22 cellular contexts compared by ENCODE assay signal in genomic region chr1:176694713-176695112, GRCh38.
"Had no signal": no experiment of that assay in that cellular context is flagged by ENCODE, and none has a peak within 500 bp of the region (broad histone marks: within the 10 kb centered on the region; RNA-seq: fewer than 3 reads in every experiment).

No MANE protein-coding gene starts in this region.

- H3K4me1 ChIP-seq: colonic mucosa, testis had no signal

- H3K4me3 ChIP-seq: colonic mucosa, lung, skin epidermis, testis, upper lobe of left lung had no signal

- H3K27me3 ChIP-seq: colonic mucosa, foreskin keratinocyte, testis, upper lobe of left lung had no signal

- H3K4me3 Mint-ChIP-seq: activated CD4-positive, alpha-beta memory T cell treated with anti-CD3 and anti-CD28 coated beads for 36 hours; activated CD4-positive, alpha-beta T cell treated with anti-CD3 and anti-CD28 coated beads for 36 hours; activated naive CD8-positive, alpha-beta T cell; activated T-helper 1 cell treated with anti-CD3 and anti-CD28 coated beads, Interleukin-12 subunit alpha, Interleukin-12 subunit beta, Interleukin-2, Interleukin-4 antibody, amounts not matched to agents 30 ng/mL and 10 ng/mL and 1 ng/mL, durations not matched to agents 14 hours and 24 hours and 36 hours; central memory CD8-positive, alpha-beta T cell; immature natural killer cell; nephron progenitor cell; stimulated activated naive CD8-positive, alpha-beta T cell treated with anti-CD3 and anti-CD28 coated beads, Interleukin-15, amount 100 ng/mL, for 72 hours had no signal

- H3K36me3 Mint-ChIP-seq: activated CD4-positive, alpha-beta memory T cell treated with anti-CD3 and anti-CD28 coated beads for 36 hours; activated naive CD8-positive, alpha-beta T cell; immature natural killer cell had no signal

- H3K27ac ChIP-seq: colonic mucosa, foreskin keratinocyte, skin epidermis, testis had no signal

- H3K4me1 Mint-ChIP-seq: activated CD4-positive, alpha-beta T cell treated with anti-CD3 and anti-CD28 coated beads for 36 hours; central memory CD8-positive, alpha-beta T cell; immature natural killer cell; stimulated activated naive CD8-positive, alpha-beta T cell treated with anti-CD3 and anti-CD28 coated beads, Interleukin-15, amount 100 ng/mL, for 72 hours had no signal

- H3K36me3 ChIP-seq: colonic mucosa, upper lobe of left lung had no signal

- H3K27ac Mint-ChIP-seq: activated CD4-positive, alpha-beta memory T cell treated with anti-CD3 and anti-CD28 coated beads for 36 hours; activated CD4-positive, alpha-beta T cell treated with anti-CD3 and anti-CD28 coated beads for 36 hours; activated naive CD8-positive, alpha-beta T cell; activated T-helper 1 cell treated with anti-CD3 and anti-CD28 coated beads, Interleukin-12 subunit alpha, Interleukin-12 subunit beta, Interleukin-2, Interleukin-4 antibody, amounts not matched to agents 30 ng/mL and 10 ng/mL and 1 ng/mL, durations not matched to agents 14 hours and 24 hours and 36 hours; immature natural killer cell; nephron progenitor cell; stimulated activated naive CD8-positive, alpha-beta T cell treated with anti-CD3 and anti-CD28 coated beads, Interleukin-15, amount 100 ng/mL, for 72 hours had no signal

- H3K9me3 ChIP-seq: colonic mucosa, testis, upper lobe of left lung had no signal

- ATAC-seq: activated CD4-positive, alpha-beta T cell treated with anti-CD3 and anti-CD28 coated beads for 36 hours; foreskin keratinocyte; stimulated activated naive CD8-positive, alpha-beta T cell treated with anti-CD3 and anti-CD28 coated beads, Interleukin-15, amount 100 ng/mL, for 72 hours had no signal

- H3K27me3 Mint-ChIP-seq: activated CD4-positive, alpha-beta memory T cell treated with anti-CD3 and anti-CD28 coated beads for 36 hours; central memory CD8-positive, alpha-beta T cell; stimulated activated naive CD8-positive, alpha-beta T cell treated with anti-CD3 and anti-CD28 coated beads, Interleukin-15, amount 100 ng/mL, for 72 hours had no signal

- DNase-seq: activated CD4-positive, alpha-beta memory T cell treated with anti-CD3 and anti-CD28 coated beads for 36 hours; activated CD4-positive, alpha-beta T cell treated with anti-CD3 and anti-CD28 coated beads for 36 hours; activated T-cell treated with anti-CD3 and anti-CD28 coated beads for 4 hours; amniotic stem cell; colonic mucosa; foreskin keratinocyte; immature natural killer cell; kidney glomerular epithelial cell; nephron progenitor cell; nucleus accumbens; posterior cingulate gyrus; retina; stimulated activated CD4-positive, alpha-beta T cell treated with anti-CD3 and anti-CD28 coated beads, Interleukin-15, amount 100 ng/mL, for 24 hours; stimulated activated CD4-positive, alpha-beta T cell treated with anti-CD3 and anti-CD28 coated beads, Interleukin-2, amount 100 ng/mL, for 48 hours; stimulated activated naive CD8-positive, alpha-beta T cell treated with anti-CD3 and anti-CD28 coated beads, Interleukin-15, amount 100 ng/mL, for 72 hours; testis had no signal

- H3K9me3 Mint-ChIP-seq: activated CD4-positive, alpha-beta memory T cell treated with anti-CD3 and anti-CD28 coated beads for 36 hours; activated T-helper 1 cell treated with anti-CD3 and anti-CD28 coated beads, Interleukin-12 subunit alpha, Interleukin-12 subunit beta, Interleukin-2, Interleukin-4 antibody, amounts not matched to agents 30 ng/mL and 10 ng/mL and 1 ng/mL, durations not matched to agents 14 hours and 24 hours and 36 hours; central memory CD8-positive, alpha-beta T cell; nephron progenitor cell; stimulated activated naive CD8-positive, alpha-beta T cell treated with anti-CD3 and anti-CD28 coated beads, Interleukin-15, amount 100 ng/mL, for 72 hours had no signal
